19 cellular contexts compared by ENCODE assay signal in the genomic region with DNA sequence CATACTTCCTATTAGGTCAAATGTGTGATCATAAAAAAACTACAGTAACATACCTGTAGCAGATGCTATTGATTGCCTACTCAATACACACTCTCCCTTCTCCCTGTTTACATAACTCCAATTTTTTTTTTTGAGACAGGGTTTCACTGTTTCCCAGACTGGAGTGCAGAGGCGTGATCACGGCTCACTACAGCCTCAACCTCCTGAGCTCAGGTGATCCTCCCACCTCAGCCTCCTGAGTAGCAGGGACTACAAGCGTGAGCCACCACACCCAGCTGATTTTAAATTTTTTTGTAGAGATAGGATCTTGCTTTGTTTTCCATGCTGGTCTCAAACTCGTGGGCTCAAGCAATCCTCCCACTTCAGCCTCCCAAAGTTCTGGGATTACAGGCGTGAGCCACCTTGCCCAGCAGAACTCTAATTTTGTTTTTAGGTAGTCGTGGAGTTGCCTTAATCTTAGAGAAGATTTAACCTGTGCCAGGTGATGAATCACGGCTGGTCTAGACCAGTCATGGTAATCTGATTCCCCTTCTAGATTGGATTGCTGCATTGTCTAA. TPM values are rescaled to one million over a fixed set of nuclear protein-coding genes. Genes with fewer than 3 reads are reported as not detected.
DNase-seq lines count a peak whose midpoint lies in the region; ATAC-seq, FAIRE-seq and TF ChIP-seq lines count a peak whose summit lies in the region.
"Had no signal": no experiment of that assay in that cellular context is flagged by ENCODE, and none has a peak within 500 bp of the region (broad histone marks: within the 10 kb centered on the region; RNA-seq: fewer than 3 reads in every experiment).

No MANE protein-coding gene starts in this region.

- DNase-seq in DMS53 (lab: John Stamatoyannopoulos, UW) (peak; percentile 38), DMS53 treated with DMSO at 0.1 percent for 48 hours (lab: John Stamatoyannopoulos, UW; ENCODE audit: unreplicated experiment) (no peak), natural killer cell (no peak), bronchial epithelial cell (ENCODE audit: low read depth) (peak; percentile 71), SHP77 (lab: John Stamatoyannopoulos, UW) (no peak), posterior vena cava (ENCODE audit: low spot score) (no peak)
- DNase-seq in natural killer cell treated with Interleukin-12 subunit alpha and Interleukin-12 subunit beta and Interleukin-15 and Interleukin-18, amount 100 ng/mL, for 72 hours (ENCODE audit: low spot score), result no peak
- no peak for DNase-seq in activated naive CD4-positive, alpha-beta T cell treated with anti-CD3 and anti-CD28 coated beads, Interleukin-2, amount 50 U/mL, for 72 hours (ENCODE audit: low spot score in 2 of 2)
- DNase-seq: AML-193; DMS 273 treated with DMSO at 0.1 percent for 48 hours; GDM1; NCI-H1436; NCI-H2081 treated with DMSO at 0.1 percent for 48 hours; NCI-H345; NCI-H524 treated with DMSO at 0.1 percent for 48 hours; NK-92 treated with Interleukin-12 subunit alpha and Interleukin-12 subunit beta, amount 100 ng/mL, for 24 hours; SIG-M5; T-helper 1 cell had no signal

- intact Hi-C loops in natural killer cell (cut with micrococcal nuclease), result no loop called here
- intact Hi-C loops in posterior vena cava (cut with DNase I), result no loop called here

- H3K4me3 ChIP-seq in bronchial epithelial cell (ENCODE audit: low read depth, low read length), result no peak overlapping the region

- ATAC-seq in natural killer cell treated with Interleukin-12 subunit alpha and Interleukin-12 subunit beta and Interleukin-15 and Interleukin-18, amount 100 ng/mL, for 72 hours, result no peak
- ATAC-seq in natural killer cell, result no peak
- no peak for ATAC-seq in activated naive CD4-positive, alpha-beta T cell treated with anti-CD3 and anti-CD28 coated beads, Interleukin-2, amount 50 U/mL, for 72 hours

- no peak for FAIRE-seq in bronchial epithelial cell (lab: Jason Lieb, UNC)
- FAIRE-seq: H54 had no signal

- no peaks in the 10 kb centered on the region for H3K36me3 Mint-ChIP-seq in natural killer cell treated with Interleukin-12 subunit alpha and Interleukin-12 subunit beta and Interleukin-15 and Interleukin-18, amount 100 ng/mL, for 72 hours
- H3K36me3 Mint-ChIP-seq in natural killer cell, result no peaks in the 10 kb centered on the region
- H3K36me3 Mint-ChIP-seq in activated naive CD4-positive, alpha-beta T cell treated with anti-CD3 and anti-CD28 coated beads, Interleukin-2, amount 50 U/mL, for 72 hours, result no peaks in the 10 kb centered on the region

- H3K4me1 Mint-ChIP-seq in natural killer cell treated with Interleukin-12 subunit alpha and Interleukin-12 subunit beta and Interleukin-15 and Interleukin-18, amount 100 ng/mL, for 72 hours (ENCODE audit: low read depth in 2 of 2), result no peaks in the 10 kb centered on the region
- no peaks in the 10 kb centered on the region for H3K4me1 Mint-ChIP-seq in natural killer cell

- TF ChIP-seq CTCF in natural killer cell (IDR thresholded peaks at IDR 0.05), result no peak
- TF ChIP-seq CTCF in bronchial epithelial cell (IDR thresholded peaks at IDR 0.05; ENCODE audit: insufficient read depth, low read length, severe bottlenecking), result no peak

- H3K9me3 Mint-ChIP-seq in natural killer cell treated with Interleukin-12 subunit alpha and Interleukin-12 subunit beta and Interleukin-15 and Interleukin-18, amount 100 ng/mL, for 72 hours, result no peaks in the 10 kb centered on the region
- no peaks in the 10 kb centered on the region for H3K9me3 Mint-ChIP-seq in natural killer cell
- no peaks in the 10 kb centered on the region for H3K9me3 Mint-ChIP-seq in activated naive CD4-positive, alpha-beta T cell treated with anti-CD3 and anti-CD28 coated beads, Interleukin-2, amount 50 U/mL, for 72 hours

- no peaks in the 10 kb centered on the region for H3K27me3 Mint-ChIP-seq in natural killer cell treated with Interleukin-12 subunit alpha and Interleukin-12 subunit beta and Interleukin-15 and Interleukin-18, amount 100 ng/mL, for 72 hours
- peaks cover 0 to 3% of the 10 kb centered on the region in 2 donors for H3K27me3 Mint-ChIP-seq in natural killer cell (ENCODE audit: low read depth in 2 of 2)

- peak overlapping the region; percentile 10 for H3K4me3 Mint-ChIP-seq in natural killer cell treated with Interleukin-12 subunit alpha and Interleukin-12 subunit beta and Interleukin-15 and Interleukin-18, amount 100 ng/mL, for 72 hours
- H3K4me3 Mint-ChIP-seq in natural killer cell, result no peak overlapping the region

- H3K27ac Mint-ChIP-seq in natural killer cell treated with Interleukin-12 subunit alpha and Interleukin-12 subunit beta and Interleukin-15 and Interleukin-18, amount 100 ng/mL, for 72 hours, result no peak overlapping the region
- H3K27ac Mint-ChIP-seq in natural killer cell, result no peak overlapping the region
- H3K27ac Mint-ChIP-seq in activated naive CD4-positive, alpha-beta T cell treated with anti-CD3 and anti-CD28 coated beads, Interleukin-2, amount 50 U/mL, for 72 hours, result no peak overlapping the region

- H3K27me3 ChIP-seq in bronchial epithelial cell (ENCODE audit: control insufficient read depth, insufficient read depth, low read length), result no peaks in the 10 kb centered on the region

- no peaks in the 10 kb centered on the region for H3K36me3 ChIP-seq in bronchial epithelial cell (ENCODE audit: control insufficient read depth, insufficient read depth, low read length)

RNA-seq across cellular contexts. Expression of gene KIF3B, which starts 14.0 kb away (rescaled TPM):
- total RNA-seq in natural killer cell treated with Interleukin-12 subunit alpha and Interleukin-12 subunit beta and Interleukin-15 and Interleukin-18, amount 100 ng/mL, for 72 hours, result 10 to 100 TPM; 51.3 to 61.2 TPM
- 10 to 100 TPM; 10.2 to 14.3 (median 13.2) TPM for total RNA-seq in natural killer cell
- total RNA-seq in bronchial epithelial cell, result 11.1 and 16.0 TPM in 2 replicates
- 10 to 100 TPM; 21.9 to 37.8 TPM for total RNA-seq in activated naive CD4-positive, alpha-beta T cell treated with anti-CD3 and anti-CD28 coated beads, Interleukin-2, amount 50 U/mL, for 72 hours
- 10 to 100 TPM; 26.2 to 28.8 TPM for total RNA-seq in posterior vena cava

RNA-seq across cellular contexts. Expression of gene POFUT1, which starts 55.8 kb away (rescaled TPM):
- 10 to 100 TPM; 36.6 to 50.0 TPM for total RNA-seq in natural killer cell treated with Interleukin-12 subunit alpha and Interleukin-12 subunit beta and Interleukin-15 and Interleukin-18, amount 100 ng/mL, for 72 hours
- total RNA-seq in natural killer cell (10 to 100 TPM in 2 of 3 donors, 1 to 10 TPM in 1; 9.7 to 14.5 (median 13.2) TPM), bronchial epithelial cell (25.0 and 27.6 TPM in 2 replicates), posterior vena cava (10 to 100 TPM; 34.6 to 36.4 TPM)
- total RNA-seq in activated naive CD4-positive, alpha-beta T cell treated with anti-CD3 and anti-CD28 coated beads, Interleukin-2, amount 50 U/mL, for 72 hours, result 10 to 100 TPM; 18.7 to 39.7 TPM

RNA-seq across cellular contexts. Expression of gene PLAGL2, which starts 55.9 kb away (rescaled TPM):
- 10 to 100 TPM; 32.8 to 39.4 TPM for total RNA-seq in natural killer cell treated with Interleukin-12 subunit alpha and Interleukin-12 subunit beta and Interleukin-15 and Interleukin-18, amount 100 ng/mL, for 72 hours
- total RNA-seq in natural killer cell (10 to 100 TPM; 13.5 to 16.6 (median 15.1) TPM), bronchial epithelial cell (2.6 and 3.8 TPM in 2 replicates), posterior vena cava (1 to 10 TPM; 4.8 to 5.6 TPM)
- total RNA-seq in activated naive CD4-positive, alpha-beta T cell treated with anti-CD3 and anti-CD28 coated beads, Interleukin-2, amount 50 U/mL, for 72 hours, result 10 to 100 TPM; 51.3 to 65.2 TPM

Comparison
In these comparisons a context has a peak if more than half of its experiments do, and no peak if none do; other contexts are left out.
1. DNase-seq: peak in DMS53 (single experiment) and bronchial epithelial cell (single experiment); none in DMS53 treated with DMSO at 0.1 percent for 48 hours (single experiment), natural killer cell treated with Interleukin-12 subunit alpha and Interleukin-12 subunit beta and Interleukin-15 and Interleukin-18, amount 100 ng/mL, for 72 hours (single experiment), natural killer cell (single experiment), activated naive CD4-positive, alpha-beta T cell treated with anti-CD3 and anti-CD28 coated beads, Interleukin-2, amount 50 U/mL, for 72 hours (0 of 2), SHP77 (0 of 2) and posterior vena cava (single experiment).